In genomic region chr14:76138119-76138757, GRCh38 we compare ENCODE assay signal across 14 cellular contexts. TPM values are rescaled to one million over a fixed set of nuclear protein-coding genes. Genes with fewer than 3 reads are reported as not detected.
DNase-seq lines count a peak whose midpoint lies in the region; ATAC-seq and TF ChIP-seq lines count a peak whose summit lies in the region.
"Had no signal": no experiment of that assay in that cellular context is flagged by ENCODE, and none has a peak within 500 bp of the region (broad histone marks: within the 10 kb centered on the region; RNA-seq: fewer than 3 reads in every experiment).

No MANE protein-coding gene starts in this region.

- peaks cover 60% of the 10 kb centered on the region for H3K27me3 Mint-ChIP-seq in activated CD4-positive, alpha-beta memory T cell treated with anti-CD3 and anti-CD28 coated beads, Interleukin-2, amount 10 ng/mL, durations not matched to agents 7 days and 5 days
- H3K27me3 Mint-ChIP-seq in activated CD4-positive, alpha-beta memory T cell treated with anti-CD3 and anti-CD28 coated beads for 36 hours: peaks cover 57% of the 10 kb centered on the region

- peak; percentile 12 for DNase-seq in activated CD4-positive, alpha-beta memory T cell treated with anti-CD3 and anti-CD28 coated beads, Interleukin-2, amount 10 ng/mL, durations not matched to agents 7 days and 5 days
- no peak for DNase-seq in activated CD4-positive, alpha-beta memory T cell treated with anti-CD3 and anti-CD28 coated beads for 36 hours
- DNase-seq in esophagus muscularis mucosa (ENCODE audit: extremely low spot score) (no peak), transverse colon (no peak), NCI-H1092 treated with DMSO at 0.1 percent for 48 hours (lab: John Stamatoyannopoulos, UW) (no peak), mucosa of gallbladder (ENCODE audit: low spot score) (no peak)
- DNase-seq: 8988T; Calu3; NCI-H2029 treated with DMSO at 0.1 percent for 48 hours; stimulated activated CD4-positive, alpha-beta T cell treated with anti-CD3 and anti-CD28 coated beads, Interleukin-1b, Interleukin-23, amount 100 ng/mL, for 48 hours; stimulated activated naive CD4-positive, alpha-beta T cell treated with Interleukin-2 at 50 U/mL for 16 hours had no signal

- no peak for TF ChIP-seq RAD21 in neural cell (conservative IDR thresholded peaks at IDR 0.05)

- POLR2A ChIA-PET in activated CD4-positive, alpha-beta memory T cell treated with anti-CD3 and anti-CD28 coated beads, Interleukin-2, amount 10 ng/mL, durations not matched to agents 7 days and 5 days (lab: Charles Lee): no interaction called here
- POLR2A ChIA-PET in activated CD4-positive, alpha-beta memory T cell treated with anti-CD3 and anti-CD28 coated beads for 36 hours (lab: Charles Lee): no interaction called here

- intact Hi-C loops in activated CD4-positive, alpha-beta memory T cell treated with anti-CD3 and anti-CD28 coated beads for 36 hours (cut with micrococcal nuclease): no loop called here
- intact Hi-C loops in esophagus muscularis mucosa (cut with DNase I): no loop called here
- intact Hi-C loops in transverse colon (cut with DNase I; ENCODE audit: low total_unique reads): no loop called here

- H3K4me1 ChIP-seq in esophagus muscularis mucosa (peaks cover 3 to 15% (median 13%) of the 10 kb centered on the region in 4 donors), transverse colon (peaks cover 0 to 8% (median 3%) of the 10 kb centered on the region in 4 donors)

- H3K4me3 ChIP-seq in esophagus muscularis mucosa (peak overlapping the region; percentile 47 to 51 (median 48)), neural cell (ENCODE audit: low read length) (peak overlapping the region; percentile 54), transverse colon (peak overlapping the region in 3 of 4 donors; percentile 5 to 41 (median 16))

- H3K27me3 ChIP-seq in esophagus muscularis mucosa (peaks cover 0 to 65% (median 8%) of the 10 kb centered on the region in 4 donors), neural cell (ENCODE audit: insufficient read depth, low read depth, low read length) (peaks cover 37% of the 10 kb centered on the region), transverse colon (peaks cover 78% of the 10 kb centered on the region)

- no peaks in the 10 kb centered on the region for H3K36me3 ChIP-seq in esophagus muscularis mucosa
- no peaks in the 10 kb centered on the region for H3K36me3 ChIP-seq in neural cell (ENCODE audit: insufficient read depth, low read length)
- no peaks in the 10 kb centered on the region for H3K36me3 ChIP-seq in transverse colon
- H3K36me3 ChIP-seq: neutrophil had no signal

- H3K9me3 ChIP-seq in esophagus muscularis mucosa: peaks cover 0 to 5% (median 4%) of the 10 kb centered on the region in 4 donors
- H3K9me3 ChIP-seq in neural cell (ENCODE audit: low read length): no peaks in the 10 kb centered on the region
- H3K9me3 ChIP-seq in transverse colon: peaks cover 4 to 5% of the 10 kb centered on the region in 2 donors
- H3K9me3 ChIP-seq: neutrophil had no signal

- H4K20me1 ChIP-seq in neural cell (ENCODE audit: insufficient read depth): no peaks in the 10 kb centered on the region

- TF ChIP-seq EP300 in esophagus muscularis mucosa (IDR thresholded peaks at IDR 0.05) (no peak), neural cell (conservative IDR thresholded peaks at IDR 0.05; ENCODE audit: poor library complexity, severe bottlenecking) (no peak), transverse colon (IDR thresholded peaks at IDR 0.05; ENCODE audit: low read depth) (no peak)

- CTCF ChIA-PET in activated CD4-positive, alpha-beta memory T cell treated with anti-CD3 and anti-CD28 coated beads, Interleukin-2, amount 10 ng/mL, durations not matched to agents 7 days and 5 days (lab: Charles Lee): no interaction called here
- CTCF ChIA-PET in activated CD4-positive, alpha-beta memory T cell treated with anti-CD3 and anti-CD28 coated beads for 36 hours (lab: Charles Lee): no interaction called here

- no peak overlapping the region for H3K4me3 Mint-ChIP-seq in activated CD4-positive, alpha-beta memory T cell treated with anti-CD3 and anti-CD28 coated beads, Interleukin-2, amount 10 ng/mL, durations not matched to agents 7 days and 5 days
- no peak overlapping the region for H3K4me3 Mint-ChIP-seq in activated CD4-positive, alpha-beta memory T cell treated with anti-CD3 and anti-CD28 coated beads for 36 hours

- H3K27ac Mint-ChIP-seq in activated CD4-positive, alpha-beta memory T cell treated with anti-CD3 and anti-CD28 coated beads, Interleukin-2, amount 10 ng/mL, durations not matched to agents 7 days and 5 days: no peak overlapping the region
- H3K27ac Mint-ChIP-seq in activated CD4-positive, alpha-beta memory T cell treated with anti-CD3 and anti-CD28 coated beads for 36 hours: no peak overlapping the region

- TF ChIP-seq POLR2A in esophagus muscularis mucosa (IDR thresholded peaks at IDR 0.05; ENCODE audit: low read depth) (no peak), transverse colon (IDR thresholded peaks at IDR 0.05) (no peak)

- H3K9me2 ChIP-seq in neural cell (ENCODE audit: insufficient read depth, low read length): no peaks in the 10 kb centered on the region

- peaks cover 2% of the 10 kb centered on the region for H3K9me3 Mint-ChIP-seq in activated CD4-positive, alpha-beta memory T cell treated with anti-CD3 and anti-CD28 coated beads, Interleukin-2, amount 10 ng/mL, durations not matched to agents 7 days and 5 days
- H3K9me3 Mint-ChIP-seq in activated CD4-positive, alpha-beta memory T cell treated with anti-CD3 and anti-CD28 coated beads for 36 hours: peaks cover 6% of the 10 kb centered on the region

- no peaks in the 10 kb centered on the region for H3K79me2 ChIP-seq in neural cell (replicated peaks; ENCODE audit: insufficient read depth, low read length)

- no peak overlapping the region for H2AFZ ChIP-seq in neural cell (ENCODE audit: low read depth, low read length)

- H3K27ac ChIP-seq in esophagus muscularis mucosa (replicated peaks in 1 of 4) (no peak overlapping the region), neural cell (ENCODE audit: low read length) (no peak overlapping the region), transverse colon (no peak overlapping the region)
- H3K27ac ChIP-seq: neutrophil had no signal

- in situ Hi-C loops in transverse colon (cut with MboI; ENCODE audit: low pct_ligation_motif_present in 1 of 4, low pct_unique_long_range_greater_than_20kb in 1 of 4, low sequenced_read_pairs in 3 of 4): no loop called here

- 16% methylated on average over 24 of the region's 24 CpGs for WGBS in esophagus muscularis mucosa
- 15 to 21% methylated on average over 23 to 24 of the region's 24 CpGs for WGBS in transverse colon (ENCODE audit: low coverage in 1 of 2), 2 donors

- no peak for ATAC-seq in HG02798 (IDR thresholded peaks at IDR 0.05; ENCODE audit: poor library complexity, unreplicated experiment)

- peaks cover 2% of the 10 kb centered on the region for H3K4me1 Mint-ChIP-seq in activated CD4-positive, alpha-beta memory T cell treated with anti-CD3 and anti-CD28 coated beads, Interleukin-2, amount 10 ng/mL, durations not matched to agents 7 days and 5 days
- H3K4me1 Mint-ChIP-seq in activated CD4-positive, alpha-beta memory T cell treated with anti-CD3 and anti-CD28 coated beads for 36 hours (ENCODE audit: low read depth): peaks cover 6% of the 10 kb centered on the region

- H3K9ac ChIP-seq in neural cell (ENCODE audit: low read length): peak overlapping the region; percentile 36

- no peak for TF ChIP-seq CTCF in esophagus muscularis mucosa (IDR thresholded peaks at IDR 0.05)
- TF ChIP-seq CTCF in neural cell (IDR thresholded peaks at IDR 0.05; ENCODE audit: poor library complexity, severe bottlenecking): no peak
- TF ChIP-seq CTCF in transverse colon (IDR thresholded peaks at IDR 0.05): no peak

- no peak overlapping the region for H3K4me2 ChIP-seq in neural cell (ENCODE audit: low read length)

- no peaks in the 10 kb centered on the region for H3K36me3 Mint-ChIP-seq in activated CD4-positive, alpha-beta memory T cell treated with anti-CD3 and anti-CD28 coated beads, Interleukin-2, amount 10 ng/mL, durations not matched to agents 7 days and 5 days (ENCODE audit: low read depth)
- H3K36me3 Mint-ChIP-seq in activated CD4-positive, alpha-beta memory T cell treated with anti-CD3 and anti-CD28 coated beads for 36 hours: no peaks in the 10 kb centered on the region

- H3F3A ChIP-seq in neural cell (ENCODE audit: insufficient read depth, low read length, poor library complexity, severe bottlenecking): no peaks in the 10 kb centered on the region

TF ChIP-seq in neural cell, 6 proteins besides CTCF, POLR2A, EP300 and RAD21 (continues in another document):
- no peak for TF ChIP-seq TAF1 (IDR thresholded peaks at IDR 0.05; ENCODE audit: low read depth)
- no peak for TF ChIP-seq EZH2 (IDR thresholded peaks at IDR 0.05; ENCODE audit: borderline replicate concordance, insufficient read depth, low read length, poor library complexity, severe bottlenecking)

RNA-seq across cellular contexts. Expression of gene GPATCH2L, which starts 13.5 kb away (rescaled TPM):
- total RNA-seq in activated CD4-positive, alpha-beta memory T cell treated with anti-CD3 and anti-CD28 coated beads, Interleukin-2, amount 10 ng/mL, durations not matched to agents 7 days and 5 days: 10 to 100 TPM; 57.3 to 58.6 TPM
- 10 to 100 TPM; 50.1 to 52.1 TPM for total RNA-seq in activated CD4-positive, alpha-beta memory T cell treated with anti-CD3 and anti-CD28 coated beads for 36 hours
- total RNA-seq in esophagus muscularis mucosa (10 to 100 TPM; 42.4 to 59.1 (median 48.3) TPM), transverse colon (100 to 1,000 TPM in 1 of 4 donors, 10 to 100 TPM in 3; 42.3 to 180 (median 60.9) TPM), mucosa of gallbladder (43.5 TPM)
- polyA plus RNA-seq in neural cell: 46.0 and 49.6 TPM in 2 replicates
- 163 and 189 TPM in 2 replicates for polyA minus RNA-seq in neural cell
